In the genomic region with DNA sequence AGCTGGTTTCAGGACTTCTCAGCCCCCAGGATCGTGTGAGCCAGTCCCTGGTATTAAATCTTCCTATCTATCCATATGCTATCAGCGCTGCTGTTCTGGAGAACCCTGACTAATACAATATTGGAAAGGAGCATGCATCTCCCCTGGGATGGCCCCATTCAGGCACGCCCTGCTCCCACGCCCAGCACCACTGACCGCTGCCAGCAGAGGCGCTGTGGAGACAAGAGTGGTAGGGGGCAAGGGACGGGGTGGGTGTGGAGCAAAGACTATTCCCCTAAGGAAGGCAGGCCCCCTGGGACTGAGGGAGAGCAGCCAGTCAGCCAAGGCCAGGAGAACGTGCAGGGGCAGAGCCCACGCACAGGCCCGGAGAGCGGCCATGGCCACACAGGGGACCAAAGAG, we compare ENCODE assay signal across 10 cellular contexts.
DNase-seq lines count a peak whose midpoint lies in the region; ATAC-seq and TF ChIP-seq lines count a peak whose summit lies in the region.
"Had no signal": no experiment of that assay in that cellular context is flagged by ENCODE, and none has a peak within 500 bp of the region (broad histone marks: within the 10 kb centered on the region; RNA-seq: fewer than 3 reads in every experiment).

No MANE protein-coding gene starts in this region.

- no peak overlapping the region for H2AFZ ChIP-seq in osteoblast (ENCODE audit: low read length)

- no peaks in the 10 kb centered on the region for H3K27me3 ChIP-seq in osteoblast (ENCODE audit: insufficient read depth, low read length)
- H3K27me3 ChIP-seq: heart right ventricle had no signal

- peaks cover 7% of the 10 kb centered on the region for H3K36me3 Mint-ChIP-seq in endothelial cell (ENCODE audit: low read depth, unreplicated experiment)

- peaks cover 9% of the 10 kb centered on the region for H3K4me1 ChIP-seq in osteoblast (ENCODE audit: insufficient read depth, low read length)

- H3K4me2 ChIP-seq in osteoblast (ENCODE audit: insufficient read depth, low read length) = no peak overlapping the region

- H3K27ac ChIP-seq in osteoblast (ENCODE audit: low read depth, low read length) = no peak overlapping the region
- H3K27ac ChIP-seq: heart right ventricle had no signal

- H3K79me2 ChIP-seq in osteoblast (ENCODE audit: insufficient read depth, low read length) = peaks cover 75% of the 10 kb centered on the region

- no peak overlapping the region for H3K4me3 Mint-ChIP-seq in endothelial cell (ENCODE audit: unreplicated experiment)

- DNase-seq in NCI-H345 (lab: John Stamatoyannopoulos, UW) (peak; percentile 12), NCI-H345 treated with DMSO at 0.1 percent for 48 hours (lab: John Stamatoyannopoulos, UW; ENCODE audit: unreplicated experiment) (no peak), NAMALWA (ENCODE audit: low spot score) (peak; percentile 14), endothelial cell (ENCODE audit: low spot score) (peak; percentile 67), osteoblast (ENCODE audit: insufficient read length, low spot score, missing footprints) (no peak), NCI-H2227 treated with DMSO at 0.1 percent for 48 hours (lab: John Stamatoyannopoulos, UW) (no peak)
- no peak for DNase-seq in stimulated activated naive CD4-positive, alpha-beta T cell treated with Interleukin-2 at 50 U/mL for 16 hours (lab: John Stamatoyannopoulos, UW)
- DNase-seq: heart right ventricle, NCI-H2081 treated with DMSO at 0.1 percent for 48 hours had no signal

- no peaks in the 10 kb centered on the region for H3K9me3 Mint-ChIP-seq in endothelial cell (ENCODE audit: unreplicated experiment)

- no peaks in the 10 kb centered on the region for H3K36me3 ChIP-seq in osteoblast (ENCODE audit: insufficient read depth, low read length)
- H3K36me3 ChIP-seq: heart right ventricle had no signal

- H3K27me3 Mint-ChIP-seq in endothelial cell (ENCODE audit: unreplicated experiment) = peaks cover 13% of the 10 kb centered on the region

- peaks cover 23% of the 10 kb centered on the region for H3K4me1 Mint-ChIP-seq in endothelial cell (ENCODE audit: unreplicated experiment)

- no peak overlapping the region for H3K4me3 ChIP-seq in osteoblast (ENCODE audit: insufficient read depth, low read length)
- H3K4me3 ChIP-seq: heart right ventricle had no signal

- H4K20me1 ChIP-seq in osteoblast (ENCODE audit: insufficient read depth, low read length) = peaks cover 72% of the 10 kb centered on the region

- no peak for ATAC-seq in GM18519 (IDR thresholded peaks at IDR 0.05; ENCODE audit: low FRiP score, unreplicated experiment)

- no peak overlapping the region for H3K27ac Mint-ChIP-seq in endothelial cell (ENCODE audit: unreplicated experiment)

- TF ChIP-seq CTCF in endothelial cell (IDR thresholded peaks at IDR 0.05; ENCODE audit: unreplicated experiment) = peak; percentile 61
- TF ChIP-seq CTCF in osteoblast (IDR thresholded peaks at IDR 0.05; ENCODE audit: extremely low read depth, low read depth, low read length) = peak; percentile 23

- no peaks in the 10 kb centered on the region for H3K9me3 ChIP-seq in osteoblast (ENCODE audit: low read depth, low read length)
- H3K9me3 ChIP-seq: heart right ventricle had no signal

Comparison
In these comparisons a context has a peak if more than half of its experiments do, and no peak if none do; other contexts are left out.
1. DNase-seq: peak in NCI-H345 (single experiment), NAMALWA (single experiment) and endothelial cell (single experiment); none in NCI-H345 treated with DMSO at 0.1 percent for 48 hours (single experiment), osteoblast (single experiment), NCI-H2227 treated with DMSO at 0.1 percent for 48 hours (single experiment) and stimulated activated naive CD4-positive, alpha-beta T cell treated with Interleukin-2 at 50 U/mL for 16 hours (single experiment).